ENCODE assay signal across 18 cellular contexts in the genomic region with DNA sequence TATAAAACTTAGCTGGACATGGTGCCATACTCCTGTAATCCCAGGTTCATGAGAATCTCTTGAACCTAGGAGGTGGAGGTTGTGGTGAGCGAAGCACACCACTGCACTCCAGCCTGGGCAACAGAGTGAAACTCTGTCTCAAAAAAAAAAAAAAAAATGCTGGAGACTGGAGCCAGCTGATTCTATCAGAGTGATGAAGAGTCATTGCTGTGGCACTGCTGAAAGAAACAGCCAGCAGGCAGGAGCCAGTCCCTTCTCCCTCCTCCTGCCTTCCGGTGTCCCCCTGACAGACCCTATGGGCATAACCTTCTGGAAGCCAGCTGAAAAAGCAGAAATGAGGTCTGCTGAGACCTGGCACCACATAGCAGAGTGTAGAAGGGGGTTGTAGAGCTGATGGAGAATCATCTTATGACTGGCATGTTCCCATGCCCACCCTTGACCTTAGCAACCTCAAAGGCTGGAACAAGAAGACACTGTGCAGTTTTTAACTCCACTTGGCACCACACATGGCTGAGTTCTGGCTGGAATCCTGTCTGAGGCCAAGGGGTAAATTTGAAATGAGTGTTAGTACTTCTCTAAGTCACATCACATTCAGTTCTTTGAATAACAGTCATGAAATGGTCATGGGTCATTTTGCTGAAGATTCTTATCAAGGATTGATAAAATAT. TPM values are rescaled to one million over a fixed set of nuclear protein-coding genes. Genes with fewer than 3 reads are reported as not detected.
DNase-seq lines count a peak whose midpoint lies in the region; ATAC-seq and TF ChIP-seq lines count a peak whose summit lies in the region.
"Had no signal": no experiment of that assay in that cellular context is flagged by ENCODE, and none has a peak within 500 bp of the region (broad histone marks: within the 10 kb centered on the region; RNA-seq: fewer than 3 reads in every experiment).

No MANE protein-coding gene starts in this region.

- TF ChIP-seq CTCF in right atrium auricular region (IDR thresholded peaks at IDR 0.05) (no peak), osteoblast (IDR thresholded peaks at IDR 0.05; ENCODE audit: extremely low read depth, low read depth, low read length) (no peak)
- TF ChIP-seq CTCF in CD8-positive, alpha-beta T cell (IDR thresholded peaks at IDR 0.05): no peak

- DNase-seq in Right ventricle myocardium inferior (ENCODE audit: missing footprints) (no peak), right atrium auricular region (ENCODE audit: low spot score) (no peak), left cardiac atrium (no peak), osteoblast (ENCODE audit: insufficient read length, low spot score, missing footprints) (peak; percentile 79), nucleus accumbens (lab: John Stamatoyannopoulos, UW) (no peak)
- no peak for DNase-seq in CD8-positive, alpha-beta T cell
- DNase-seq: AML-193; CD4-positive, alpha-beta T cell; DMS153; DMS79; GDM1; H9; IMR-90 had no signal

- no peaks in the 10 kb centered on the region for H3K36me3 Mint-ChIP-seq in CD8-positive, alpha-beta T cell

- H3K4me1 ChIP-seq in right atrium auricular region (peaks cover 0 to 10% of the 10 kb centered on the region in 2 donors), osteoblast (ENCODE audit: insufficient read depth, low read length) (peaks cover 3% of the 10 kb centered on the region)
- peaks cover 13% of the 10 kb centered on the region for H3K4me1 ChIP-seq in CD8-positive, alpha-beta T cell (ENCODE audit: insufficient read depth, low read length)
- H3K4me1 ChIP-seq: A549 had no signal

- H3K9me3 ChIP-seq in right atrium auricular region (no peaks in the 10 kb centered on the region), osteoblast (ENCODE audit: low read depth, low read length) (no peaks in the 10 kb centered on the region)
- no peaks in the 10 kb centered on the region for H3K9me3 ChIP-seq in CD8-positive, alpha-beta T cell (ENCODE audit: low read length)
- H3K9me3 ChIP-seq: A549 had no signal

- H3K4me2 ChIP-seq in osteoblast (ENCODE audit: insufficient read depth, low read length): no peak overlapping the region
- H3K4me2 ChIP-seq: A549 had no signal

- no peak overlapping the region for H3K27ac Mint-ChIP-seq in CD8-positive, alpha-beta T cell
- H3K27ac Mint-ChIP-seq: CD4-positive, alpha-beta T cell; H9 had no signal

- H3K27ac ChIP-seq in right atrium auricular region: no peak overlapping the region
- no peak overlapping the region for H3K27ac ChIP-seq in osteoblast (ENCODE audit: low read depth, low read length)
- H3K27ac ChIP-seq in CD8-positive, alpha-beta T cell (ENCODE audit: low read depth, low read length): no peak overlapping the region
- H3K27ac ChIP-seq: 22Rv1, A549, C4-2B had no signal

- H3K79me2 ChIP-seq in osteoblast (ENCODE audit: insufficient read depth, low read length): no peaks in the 10 kb centered on the region

- peak; percentile 62 for ATAC-seq in Right ventricle myocardium inferior
- peak; percentile 41 to 44 for ATAC-seq in left cardiac atrium
- ATAC-seq in CD8-positive, alpha-beta T cell: no peak
- no peak for ATAC-seq in GM21381 (IDR thresholded peaks at IDR 0.05; ENCODE audit: unreplicated experiment)
- ATAC-seq: A549 had no signal

- H3K27me3 ChIP-seq in right atrium auricular region: peaks cover 0 to 12% of the 10 kb centered on the region in 2 donors
- peaks cover 38% of the 10 kb centered on the region for H3K27me3 ChIP-seq in osteoblast (ENCODE audit: insufficient read depth, low read length)
- H3K27me3 ChIP-seq in CD8-positive, alpha-beta T cell (ENCODE audit: insufficient read depth, low read length): no peaks in the 10 kb centered on the region

- POLR2A ChIA-PET in CD8-positive, alpha-beta T cell (lab: Charles Lee): interaction anchor here (0.7 kb wide), 1 partner anchor 890 kb away, joined by 5 read pairs; no protein-coding TSS in a partner anchor

- no peaks in the 10 kb centered on the region for H3K36me3 ChIP-seq in right atrium auricular region
- H3K36me3 ChIP-seq in osteoblast (ENCODE audit: insufficient read depth, low read length): no peaks in the 10 kb centered on the region
- H3K36me3 ChIP-seq in CD8-positive, alpha-beta T cell (ENCODE audit: insufficient read depth, low read length): no peaks in the 10 kb centered on the region

- intact Hi-C loops in Right ventricle myocardium inferior (cut with DNase I) (no loop called here), left cardiac atrium (cut with DNase I) (no loop called here)
- intact Hi-C loops in CD8-positive, alpha-beta T cell (cut with DNase I, micrococcal nuclease): loop anchor here (5.0 kb wide), 5 partner anchors 67 to 1277 kb away; a partner anchor contains a TSS

- H3K4me3 Mint-ChIP-seq in CD8-positive, alpha-beta T cell: no peak overlapping the region
- H3K4me3 Mint-ChIP-seq: CD4-positive, alpha-beta T cell; H9 had no signal

- CTCF ChIA-PET in CD8-positive, alpha-beta T cell (lab: Charles Lee): interaction anchor here (0.6 to 1.7 kb wide), 7 partner anchors 10 to 399 kb away, joined by 3 to 7 read pairs (median 3); no protein-coding TSS in a partner anchor

- no peak overlapping the region for H3K4me3 ChIP-seq in right atrium auricular region
- no peak overlapping the region for H3K4me3 ChIP-seq in osteoblast (ENCODE audit: insufficient read depth, low read length)
- no peak overlapping the region for H3K4me3 ChIP-seq in CD8-positive, alpha-beta T cell (ENCODE audit: low read depth, low read length)
- H3K4me3 ChIP-seq: A549 had no signal

- peaks cover 16% of the 10 kb centered on the region for H3K4me1 Mint-ChIP-seq in CD8-positive, alpha-beta T cell (ENCODE audit: low read depth)

- no peak overlapping the region for H2AFZ ChIP-seq in osteoblast (ENCODE audit: low read length)

- no peaks in the 10 kb centered on the region for H3K27me3 Mint-ChIP-seq in CD8-positive, alpha-beta T cell (ENCODE audit: low read depth)
- H3K27me3 Mint-ChIP-seq: CD4-positive, alpha-beta T cell had no signal

- H4K20me1 ChIP-seq in osteoblast (ENCODE audit: insufficient read depth, low read length): no peaks in the 10 kb centered on the region

- no peaks in the 10 kb centered on the region for H3K9me3 Mint-ChIP-seq in CD8-positive, alpha-beta T cell
- H3K9me3 Mint-ChIP-seq: CD4-positive, alpha-beta T cell had no signal

RNA-seq across cellular contexts. Expression of a gene that starts 2.6 kb away (rescaled TPM):
- not detected for total RNA-seq in Right ventricle myocardium inferior
- 10 to 100 TPM in 1 of 2 donors, under 1 TPM in 1; 0.93 to 14.7 TPM for total RNA-seq in right atrium auricular region
- total RNA-seq in left cardiac atrium: 1 to 10 TPM in 1 of 2 donors, under 1 TPM in 1; 0.47 to 3.2 TPM
- total RNA-seq in osteoblast: not detected in 2 replicates
- 1 to 10 TPM; 2.6 to 4.4 TPM for total RNA-seq in CD8-positive, alpha-beta T cell
- total RNA-seq: Daoy, IMR-90 had no signal

Comparison
In these comparisons a context has a peak if more than half of its experiments do, and no peak if none do; other contexts are left out.
1. ATAC-seq: peak in Right ventricle myocardium inferior (single experiment) and left cardiac atrium (2 of 2); none in CD8-positive, alpha-beta T cell (single experiment) and GM21381 (single experiment).
2. intact Hi-C loops: an anchor here in CD8-positive, alpha-beta T cell (5.0 kb wide); none called in Right ventricle myocardium inferior and left cardiac atrium.